9 cellular contexts compared by ENCODE assay signal in the genomic region with DNA sequence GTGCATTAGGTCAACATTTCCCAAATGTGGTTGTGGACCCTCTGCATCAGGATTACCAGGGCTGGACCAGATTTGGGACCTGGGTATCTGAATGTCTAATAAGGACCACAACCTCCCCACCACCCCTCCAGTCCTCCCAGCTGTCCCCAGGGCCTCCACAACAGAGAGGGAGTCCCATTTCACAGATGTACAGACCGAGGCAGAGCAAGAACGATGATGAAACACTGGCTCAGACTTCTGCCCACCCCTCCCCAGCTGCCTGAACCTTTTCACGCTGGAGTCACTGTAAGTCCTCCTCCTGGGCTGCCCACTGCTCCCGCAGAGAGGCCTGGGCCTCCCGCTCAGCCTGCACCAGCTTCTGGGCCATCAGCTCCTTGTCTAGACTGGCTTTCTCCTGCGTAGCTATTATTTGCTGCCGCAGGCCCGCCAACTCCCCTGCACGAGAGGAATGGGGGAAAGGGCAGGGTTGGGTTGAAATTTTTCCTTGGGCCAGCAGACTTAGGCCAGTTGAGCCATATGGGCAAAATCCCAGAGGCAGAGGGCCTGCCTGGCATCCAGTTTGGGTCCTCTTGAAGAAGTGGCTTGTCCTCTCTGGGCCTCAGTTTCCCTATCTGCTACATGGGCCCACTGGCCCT. TPM values are rescaled to one million over a fixed set of nuclear protein-coding genes. Genes with fewer than 3 reads are reported as not detected.
DNase-seq lines count a peak whose midpoint lies in the region; ATAC-seq, FAIRE-seq and TF ChIP-seq lines count a peak whose summit lies in the region.
"Not testable (repeated sequence)": the region's sequence is repeated elsewhere in the genome, so short reads cannot be mapped to it uniquely, and the experiment has no call there.
"Had no signal": no experiment of that assay in that cellular context is flagged by ENCODE, and none has a peak within 500 bp of the region (broad histone marks: within the 10 kb centered on the region; RNA-seq: fewer than 3 reads in every experiment).

No MANE protein-coding gene starts in this region.

- not testable (repeated sequence) for H4K8ac ChIP-seq in neuronal stem cell (ENCODE audit: low read depth, low read length)

- not testable (repeated sequence) for H3K4ac ChIP-seq in neuronal stem cell (ENCODE audit: low read length)

- not testable (repeated sequence) for ATAC-seq in WTC11

- not testable (repeated sequence) for H3K18ac ChIP-seq in neuronal stem cell (ENCODE audit: low read length)

- not testable (repeated sequence) for H2AFZ ChIP-seq in neuronal stem cell (ENCODE audit: low read length)

- WGBS in neuronal stem cell (ENCODE audit: extremely low coverage in 2 of 2, insufficient read length in 2 of 2, insufficient replicate concordance in 1 of 2), 2 donors, result no CpG with 5 or more reads among the region's 9 CpGs

- DNase-seq in GM10248 (ENCODE audit: extremely low spot score) (peak; percentile 67), WTC11 (ENCODE audit: low spot score) (peak; percentile 17), kidney (peak; percentile 86)
- DNase-seq in activated T-cell treated with anti-CD3 and anti-CD28 coated beads, Interleukin-2, amount 50 U/mL, for 24 hours, result peak; percentile 37
- not testable (repeated sequence) for DNase-seq in choroid plexus epithelial cell (ENCODE audit: low read depth); neuronal stem cell (ENCODE audit: low spot score)
- peak; percentile 34 for DNase-seq in stimulated activated CD8-positive, alpha-beta memory T cell treated with anti-CD3 and anti-CD28 coated beads, Interleukin-4, amount 100 ng/mL, for 48 hours

- H3K27me3 ChIP-seq in neuronal stem cell (ENCODE audit: control insufficient read depth in 3 of 3, insufficient read depth in 3 of 3, low read depth in 1 of 3, low read length in 3 of 3), result not testable (repeated sequence)

- peak overlapping the region; percentile 3 for H2BK15ac ChIP-seq in neuronal stem cell (ENCODE audit: low read length)

- H2BK120ac ChIP-seq in neuronal stem cell (ENCODE audit: low read depth, low read length), result not testable (repeated sequence)

- not testable (repeated sequence) for H3K36me3 Mint-ChIP-seq in WTC11; activated T-cell treated with anti-CD3 and anti-CD28 coated beads, Interleukin-2, amount 50 U/mL, for 24 hours (ENCODE audit: low read depth)

- H2BK5ac ChIP-seq in neuronal stem cell (ENCODE audit: low read length), result not testable (repeated sequence)

- FAIRE-seq in kidney (lab: Jason Lieb, UNC), result not testable (repeated sequence)

- H3K23ac ChIP-seq in neuronal stem cell (ENCODE audit: low read depth, low read length, poor library complexity), result peak overlapping the region; percentile 1

- not testable (repeated sequence) for H3K4me3 ChIP-seq in choroid plexus epithelial cell (ENCODE audit: low read depth, low read length); kidney (ENCODE audit: low read length in 2 of 2); neuronal stem cell (ENCODE audit: low read length in 2 of 2)

- CTCF ChIA-PET in GM10248 (lab: Yijun Ruan, JAX), result interaction anchor here (0.8 to 3.5 kb wide), 28 partner anchors 10 to 426 kb away, joined by 3 to 61 read pairs (median 6); partner anchors contain the start of gene NBPF1
- CTCF ChIA-PET in WTC11 (lab: Charles Lee), result interaction anchor here (0.9 to 4.9 kb wide), 22 partner anchors 9 to 424 kb away, joined by 3 to 73 read pairs (median 14); partner anchors contain the start of genes CROCC and NBPF1

- H3K14ac ChIP-seq in neuronal stem cell (ENCODE audit: low read length), result not testable (repeated sequence)

- H3K9me3 ChIP-seq in kidney (ENCODE audit: control insufficient read depth in 1 of 2, low read length in 2 of 2); neuronal stem cell (replicated peaks in 1 of 2; ENCODE audit: control insufficient read depth in 2 of 2, insufficient read depth in 1 of 2, low read depth in 1 of 2, low read length in 2 of 2): not testable (repeated sequence)

- H3K4me1 Mint-ChIP-seq in WTC11; activated T-cell treated with anti-CD3 and anti-CD28 coated beads, Interleukin-2, amount 50 U/mL, for 24 hours (ENCODE audit: low read depth): not testable (repeated sequence)

- not testable (repeated sequence) for H3K4me3 Mint-ChIP-seq in WTC11; activated T-cell treated with anti-CD3 and anti-CD28 coated beads, Interleukin-2, amount 50 U/mL, for 24 hours

- not testable (repeated sequence) for H3K9ac ChIP-seq in kidney (ENCODE audit: low read length in 2 of 2); neuronal stem cell (ENCODE audit: low read depth, low read length, poor library complexity)

- not testable (repeated sequence) for H4K91ac ChIP-seq in neuronal stem cell (ENCODE audit: low read depth, low read length, poor library complexity)

- peaks cover 23 to 35% of the 10 kb centered on the region in 2 donors for H3K36me3 ChIP-seq in kidney (ENCODE audit: control insufficient read depth in 1 of 2, insufficient read depth in 2 of 2, low read length in 2 of 2)
- peaks cover 30 to 63% of the 10 kb centered on the region in 2 donors for H3K36me3 ChIP-seq in neuronal stem cell (replicated peaks in 1 of 2; ENCODE audit: control insufficient read depth in 2 of 2, insufficient read depth in 2 of 2, low read length in 2 of 2)

- POLR2A ChIA-PET in GM10248 (lab: Yijun Ruan, JAX), result interaction anchor here (1.3 kb wide), 1 partner anchor 284 kb away, joined by 3 read pairs; no protein-coding TSS in a partner anchor
- POLR2A ChIA-PET in WTC11 (lab: Charles Lee), result not testable (repeated sequence)

- H3K4me1 ChIP-seq in kidney (ENCODE audit: control insufficient read depth in 1 of 2, insufficient read depth in 1 of 2, low read depth in 1 of 2, low read length in 2 of 2), result not testable (repeated sequence)
- H3K4me1 ChIP-seq in neuronal stem cell (ENCODE audit: control insufficient read depth in 2 of 2, insufficient read depth in 1 of 2, low read depth in 1 of 2, low read length in 2 of 2), result peaks cover 13 to 14% of the 10 kb centered on the region in 2 donors

- peaks cover 11% of the 10 kb centered on the region for H3K79me1 ChIP-seq in neuronal stem cell (ENCODE audit: low read depth, low read length)

- not testable (repeated sequence) for TF ChIP-seq CTCF in GM10248 (IDR thresholded peaks at IDR 0.05; ENCODE audit: control extremely low read depth, extremely low read depth, low read depth, missing control alignments); WTC11 (IDR thresholded peaks at IDR 0.05); kidney (IDR thresholded peaks at IDR 0.05; ENCODE audit: borderline replicate concordance, extremely low read depth, insufficient read depth)
- TF ChIP-seq CTCF in choroid plexus epithelial cell (conservative IDR thresholded peaks at IDR 0.05; ENCODE audit: low read depth, low read length), result peak; percentile 1

- H3K27ac Mint-ChIP-seq in WTC11; activated T-cell treated with anti-CD3 and anti-CD28 coated beads, Interleukin-2, amount 50 U/mL, for 24 hours: not testable (repeated sequence)

- peak overlapping the region; percentile 7 for H2AK5ac ChIP-seq in neuronal stem cell (ENCODE audit: low read depth, low read length)

- not testable (repeated sequence) for H3K4me2 ChIP-seq in neuronal stem cell (ENCODE audit: insufficient read depth, low read length, poor library complexity, severe bottlenecking)

- H3K27ac ChIP-seq in kidney (ENCODE audit: low read depth in 2 of 2, low read length in 2 of 2); neuronal stem cell (replicated peaks; ENCODE audit: low read length): not testable (repeated sequence)

- H2BK12ac ChIP-seq in neuronal stem cell (ENCODE audit: low read length), result not testable (repeated sequence)

- H3K9me3 Mint-ChIP-seq in WTC11; activated T-cell treated with anti-CD3 and anti-CD28 coated beads, Interleukin-2, amount 50 U/mL, for 24 hours: not testable (repeated sequence)

- H3K27me3 Mint-ChIP-seq in WTC11 (ENCODE audit: low read depth); activated T-cell treated with anti-CD3 and anti-CD28 coated beads, Interleukin-2, amount 50 U/mL, for 24 hours: not testable (repeated sequence)

- intact Hi-C loops in kidney (cut with DNase I), result not testable (repeated sequence)

RNA-seq across cellular contexts. Expression of gene NBPF1, which starts 8.4 kb away (rescaled TPM):
- 17.5 to 18.3 TPM (median 17.9 TPM) in 3 replicates for total RNA-seq in WTC11 (2021)
- total RNA-seq in kidney, result 56.3 TPM
- 8.0 TPM for polyA plus RNA-seq in kidney (ENCODE audit: insufficient read depth, low read depth, low replicate concordance)
- polyA plus RNA-seq in neuronal stem cell (2013, experiment 1 of 2), result 19.8 TPM
- polyA plus RNA-seq in neuronal stem cell (2013, experiment 2 of 2), result 20.3 TPM

RNA-seq across cellular contexts. Expression of gene RNU1-3, which starts 45.0 kb away (rescaled TPM):
- total RNA-seq in WTC11 (2021) (1,028 to 1,267 TPM (median 1,197 TPM) in 3 replicates), kidney (8,605 TPM)
- polyA plus RNA-seq in kidney (ENCODE audit: insufficient read depth, low read depth, low replicate concordance), result 26.8 TPM
- polyA plus RNA-seq in neuronal stem cell (2013, experiment 1 of 2), result 14.3 TPM
- 15.9 TPM for polyA plus RNA-seq in neuronal stem cell (2013, experiment 2 of 2)
- total RNA-seq: H4 had no signal
- polyA plus RNA-seq: mammary epithelial cell had no signal
